29 cellular contexts compared by ENCODE assay signal in genomic region chr3:32132706-32133105, GRCh38.
"Had no signal": no experiment of that assay in that cellular context is flagged by ENCODE, and none has a peak within 500 bp of the region (broad histone marks: within the 10 kb centered on the region; RNA-seq: fewer than 3 reads in every experiment).

No MANE protein-coding gene starts in this region.

- H3K4me3 ChIP-seq: ascending aorta, Peyer's patch, SK-N-MC had no signal

- H3K9me3 Mint-ChIP-seq: activated CD8-positive, alpha-beta T cell treated with anti-CD3 and anti-CD28 coated beads for 36 hours; activated T-helper 17 cell treated with anti-CD3 and anti-CD28 coated beads, Interleukin-2, amount 50 U/mL, for 72 hours had no signal

- ATAC-seq: activated CD8-positive, alpha-beta T cell treated with anti-CD3 and anti-CD28 coated beads for 36 hours; activated T-cell treated with anti-CD3 and anti-CD28 coated beads, Interleukin-2, amount 50 U/mL, for 72 hours; activated T-helper 17 cell treated with anti-CD3 and anti-CD28 coated beads, Interleukin-2, amount 50 U/mL, for 72 hours; Right ventricle myocardium inferior had no signal

- H3K27me3 ChIP-seq: ascending aorta, Peyer's patch had no signal

- H3K27ac Mint-ChIP-seq: activated CD4-positive, alpha-beta T cell treated with anti-CD3 and anti-CD28 coated beads, Interleukin-2, amount 10 ng/mL, durations not matched to agents 24 days and 14 days; activated CD8-positive, alpha-beta T cell treated with anti-CD3 and anti-CD28 coated beads for 36 hours; activated naive CD8-positive, alpha-beta T cell treated with anti-CD3 and anti-CD28 coated beads, Interleukin-2, amount 10 ng/mL, durations not matched to agents 7 days and 5 days; activated T-cell treated with anti-CD3 and anti-CD28 coated beads, Interleukin-2, amount 50 U/mL, for 72 hours; activated T-helper 17 cell treated with anti-CD3 and anti-CD28 coated beads, Interleukin-2, amount 50 U/mL, for 72 hours had no signal

- H3K9me3 ChIP-seq: ascending aorta, Peyer's patch had no signal

- DNase-seq: activated CD4-positive, alpha-beta T cell treated with anti-CD3 and anti-CD28 coated beads, Interleukin-2, amount 10 ng/mL, durations not matched to agents 24 days and 14 days; activated CD4-positive, alpha-beta T cell treated with anti-CD3 and anti-CD28 coated beads, Interleukin-2, amount 50 U/mL, for 4 hours; activated CD8-positive, alpha-beta T cell treated with anti-CD3 and anti-CD28 coated beads for 36 hours; activated effector memory CD4-positive, alpha-beta T cell treated with anti-CD3 and anti-CD28 coated beads, Interleukin-2, amount 50 U/mL, for 16 hours; activated naive CD4-positive, alpha-beta T cell; activated naive CD4-positive, alpha-beta T cell treated with anti-CD3 and anti-CD28 coated beads, Interleukin-2, amount 50 U/mL, for 16 hours; activated naive CD8-positive, alpha-beta T cell treated with anti-CD3 and anti-CD28 coated beads, Interleukin-2, amount 10 ng/mL, durations not matched to agents 7 days and 5 days; activated T-cell treated with anti-CD3 and anti-CD28 coated beads, Interleukin-2, amount 50 U/mL, for 1 hour; activated T-cell treated with anti-CD3 and anti-CD28 coated beads, Interleukin-2, amount 50 U/mL, for 72 hours; amygdala; caudate nucleus; cerebellar nuclear complex; NCI-H1048; NCI-H1436; NCI-H1694; NCI-H1930; NCI-H2081 treated with DMSO at 0.1 percent for 48 hours; NCI-H510A; NCI-H526; NCI-H748 treated with DMSO at 0.1 percent for 48 hours; NK-92 treated with Interleukin-12 subunit alpha and Interleukin-12 subunit beta, amount 100 ng/mL, for 24 hours; RPMI8226; SIG-M5; T1000 had no signal

- H3K27ac ChIP-seq: ascending aorta, Peyer's patch, SK-N-MC had no signal

- H3K4me1 ChIP-seq: Peyer's patch had no signal
